8 cellular contexts compared by ENCODE assay signal in the genomic region with DNA sequence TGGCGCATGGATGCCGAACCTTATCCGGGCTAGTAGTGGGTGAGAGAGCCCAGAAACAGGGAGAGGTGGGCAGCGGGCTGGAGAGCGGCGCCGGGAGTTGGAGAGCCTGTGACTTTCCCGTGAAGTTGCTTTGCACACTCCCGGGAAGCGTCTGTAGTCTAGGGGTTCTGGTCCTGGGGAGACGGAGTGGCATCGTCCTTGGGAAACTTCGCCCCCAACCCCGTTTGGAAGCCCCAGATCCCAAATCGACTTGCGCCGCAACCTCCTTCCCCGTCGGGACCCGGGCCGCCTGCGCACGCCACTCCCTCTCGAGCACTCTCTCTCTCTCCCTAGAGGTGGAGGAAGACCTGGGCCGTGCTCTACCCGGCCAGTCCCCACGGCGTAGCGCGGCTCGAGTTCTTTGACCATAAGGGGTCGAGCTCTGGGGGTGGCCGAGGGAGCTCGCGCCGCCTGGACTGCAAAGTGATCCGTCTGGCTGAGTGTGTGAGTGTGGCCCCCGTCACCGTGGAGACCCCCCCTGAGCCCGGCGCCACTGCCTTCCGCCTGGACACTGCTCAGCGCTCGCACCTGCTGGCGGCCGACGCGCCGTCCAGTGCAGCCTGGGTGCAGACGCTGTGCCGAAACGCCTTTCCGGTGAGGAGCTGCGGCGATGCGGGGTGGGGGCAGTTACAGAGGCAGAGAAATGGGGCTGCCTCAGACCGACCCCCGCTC. TPM values are rescaled to one million over a fixed set of nuclear protein-coding genes. Genes with fewer than 3 reads are reported as not detected.
DNase-seq lines count a peak whose midpoint lies in the region; ATAC-seq, FAIRE-seq and TF ChIP-seq lines count a peak whose summit lies in the region.

No MANE protein-coding gene starts in this region.

- peak overlapping the region; percentile 78 to 97 (median 86) for H3K4me3 ChIP-seq in BLaER1 treated with 17β-estradiol and CSF1 and Interleukin-3, amounts not matched to agents 10 nM and 100 nM
- H3K4me3 ChIP-seq in H1 (ENCODE audit: extremely low read depth in 1 of 4, insufficient read depth in 2 of 4, low read depth in 3 of 4, low read length in 4 of 4) (peak overlapping the region; percentile 83 to 94 (median 90)), mucosa of descending colon (peak overlapping the region; percentile 38), testis (peak overlapping the region; percentile 66 to 73)

- DNase-seq in HT1080 (ENCODE audit: low read depth) (peak; percentile 50), H1 (ENCODE audit: low read depth in 1 of 2, low spot score in 2 of 2) (peak in 1 of 2 experiments; percentile 76), mucosa of descending colon (peak; percentile 63 to 82 (median 77)), testis (peak; percentile 44), NCI-H1048 (lab: John Stamatoyannopoulos, UW) (no peak)
- peak; percentile 22 for DNase-seq in activated CD4-positive, alpha-beta T cell treated with anti-CD3 and anti-CD28 coated beads for 1 hour

- H3K23ac ChIP-seq in H1 (ENCODE audit: insufficient read length) = no peak overlapping the region

- H2BK5ac ChIP-seq in H1 (ENCODE audit: low read depth, low read length) = no peak overlapping the region

- WGBS in H1 (ENCODE audit: extremely low coverage in 1 of 2, insufficient coverage in 1 of 2, insufficient read length in 1 of 2, insufficient replicate concordance in 2 of 2, low coverage in 1 of 2, low lambda C conversion rate in 2 of 2, missing lambda C conversion rate in 1 of 2), 2 experiments = 0% methylated on average over 50 of the region's 58 CpGs; no CpG with 5 or more reads in 1 of the 2 experiments
- WGBS in testis, 2 donors = 3 to 7% methylated on average over 42 to 57 of the region's 58 CpGs

- peak overlapping the region; percentile 81 for H2AFZ ChIP-seq in H1 (ENCODE audit: low read length)

- no peak overlapping the region for H2AK5ac ChIP-seq in H1 (ENCODE audit: low read depth, low read length)

- no peaks in the 10 kb centered on the region for H3K79me2 ChIP-seq in H1 (ENCODE audit: control insufficient read depth in 1 of 2, insufficient read depth in 2 of 2, low read length in 2 of 2)

- 0 out of 2 replicates have a peak overlapping the region, but pooled peaks have one; percentile 46 for H2BK15ac ChIP-seq in H1 (ENCODE audit: low read length)

- FAIRE-seq in H1 (lab: Jason Lieb, UNC) = no peak

- peaks cover 0 to 50% (median 21%) of the 10 kb centered on the region in 11 experiments; a peak in 19 of 22 replicates for H3K36me3 ChIP-seq in BLaER1 treated with 17β-estradiol and CSF1 and Interleukin-3, amounts not matched to agents 10 nM and 100 nM
- H3K36me3 ChIP-seq in H1 (ENCODE audit: control insufficient read depth in 2 of 4, insufficient read depth in 4 of 4, low read length in 3 of 4) (peaks cover 0 to 3% (median 0%) of the 10 kb centered on the region in 4 experiments; a peak in 1 of 8 replicates), mucosa of descending colon (ENCODE audit: low read depth) (no peaks in the 10 kb centered on the region), testis (ENCODE audit: low read depth, missing control alignments) (no peaks in the 10 kb centered on the region)

- POLR2A ChIA-PET in H1 (lab: Charles Lee; ENCODE audit: partially characterized antibody) = interaction anchor here (0.6 to 2.6 kb wide), 10 partner anchors 8 to 72 kb away, joined by 3 to 16 read pairs (median 4); partner anchors contain the start of genes AUP1, CCDC142, HTRA2 and TTC31

- H4K8ac ChIP-seq in H1 (ENCODE audit: extremely low read depth, insufficient read depth, low read length) = peak overlapping the region; percentile 73

- H4K20me1 ChIP-seq in BLaER1 treated with 17β-estradiol and CSF1 and Interleukin-3, amounts not matched to agents 10 nM and 100 nM = peaks cover 0 to 23% (median 12%) of the 10 kb centered on the region in 11 experiments; a peak in 11 of 22 replicates
- H4K20me1 ChIP-seq in H1 (replicated peaks in 1 of 2; ENCODE audit: control insufficient read depth in 1 of 2, insufficient read depth in 2 of 2, low read length in 2 of 2) = peaks cover 2 to 4% of the 10 kb centered on the region in 2 experiments

- TF ChIP-seq POLR2A in H1 (IDR thresholded peaks at IDR 0.05; ENCODE audit: control extremely low read depth in 1 of 2, low read depth in 2 of 2, low read length in 2 of 2) = no peak; a peak in 1 of 3 replicates
- no peak for TF ChIP-seq POLR2A in testis (IDR thresholded peaks at IDR 0.05)

- H3K4me1 ChIP-seq in BLaER1 treated with 17β-estradiol and CSF1 and Interleukin-3, amounts not matched to agents 10 nM and 100 nM = peaks cover 34 to 65% (median 45%) of the 10 kb centered on the region in 10 experiments
- peaks cover 1 to 10% (median 7%) of the 10 kb centered on the region in 4 experiments for H3K4me1 ChIP-seq in H1 (replicated peaks in 1 of 4; ENCODE audit: control insufficient read depth in 3 of 4, insufficient read depth in 4 of 4, low read length in 3 of 4)
- peaks cover 21% of the 10 kb centered on the region for H3K4me1 ChIP-seq in mucosa of descending colon (ENCODE audit: low read depth)
- H3K4me1 ChIP-seq in testis = peaks cover 13% of the 10 kb centered on the region

- TF ChIP-seq CTCF in H1 (IDR thresholded peaks at IDR 0.05; ENCODE audit: control extremely low read depth in 1 of 3, insufficient read depth in 1 of 3, low read depth in 1 of 3, low read length in 3 of 3) (no peak), mucosa of descending colon (IDR thresholded peaks at IDR 0.05) (no peak), testis (IDR thresholded peaks at IDR 0.05) (no peak)

- peak overlapping the region; percentile 41 for H2BK120ac ChIP-seq in H1 (replicated peaks; ENCODE audit: low read depth, low read length)

- no peak for TF ChIP-seq RAD21 in H1 (IDR thresholded peaks at IDR 0.05 in 1 of 2, conservative IDR thresholded peaks at IDR 0.05 in 1 of 2; ENCODE audit: low read depth in 2 of 2, low read length in 2 of 2)

- CTCF ChIA-PET in H1 (lab: Charles Lee; ENCODE audit: partially characterized antibody) = interaction anchor here (1.4 to 7.5 kb wide), 3 partner anchors 17 to 72 kb away, joined by 4 to 56 read pairs (median 10); partner anchors contain the start of genes CCDC142 and TTC31

- peak overlapping the region; percentile 56 for H3K56ac ChIP-seq in H1 (replicated peaks; ENCODE audit: insufficient read length, low read depth, low read length)

- H3K4ac ChIP-seq in H1 (replicated peaks; ENCODE audit: insufficient read length, low read depth, low read length) = no peak overlapping the region

- H3K27ac ChIP-seq in BLaER1 treated with 17β-estradiol and CSF1 and Interleukin-3, amounts not matched to agents 10 nM and 100 nM = peak overlapping the region; percentile 81 to 92 (median 83)
- H3K27ac ChIP-seq in H1 (ENCODE audit: low read depth, low read length) (no peak overlapping the region), testis (peak overlapping the region; percentile 78 to 86)

- H3K9me3 ChIP-seq in BLaER1 treated with 17β-estradiol and CSF1 and Interleukin-3, amounts not matched to agents 10 nM and 100 nM (replicated peaks in 1 of 11) = peaks cover under 1 to 8% (median 4%) of the 10 kb centered on the region in 11 experiments; a peak in 16 of 22 replicates
- H3K9me3 ChIP-seq in H1 (ENCODE audit: insufficient read depth in 2 of 2, low read depth in 1 of 2, low read length in 1 of 2) = no peaks in the 10 kb centered on the region
- no peaks in the 10 kb centered on the region for H3K9me3 ChIP-seq in mucosa of descending colon
- no peaks in the 10 kb centered on the region for H3K9me3 ChIP-seq in testis

- peak overlapping the region; percentile 87; the same call in 1 of the 2 replicates for H3K18ac ChIP-seq in H1 (ENCODE audit: extremely low read depth, low read length)

- H4K5ac ChIP-seq in H1 (ENCODE audit: insufficient read length, low read depth, low read length) = peak overlapping the region; percentile 52

- peak; percentile 61 for ATAC-seq in GM19372 (IDR thresholded peaks at IDR 0.05; ENCODE audit: low read depth, unreplicated experiment)
- peak; percentile 78 for ATAC-seq in mucosa of descending colon

- H3K14ac ChIP-seq in H1 (ENCODE audit: insufficient read length) = peak overlapping the region; percentile 53

- H2BK12ac ChIP-seq in H1 (ENCODE audit: low read depth, low read length) = 0 out of 2 replicates have a peak overlapping the region, but pooled peaks have one; percentile 80

- peaks cover 14 to 23% (median 19%) of the 10 kb centered on the region in 11 experiments for H3K27me3 ChIP-seq in BLaER1 treated with 17β-estradiol and CSF1 and Interleukin-3, amounts not matched to agents 10 nM and 100 nM
- H3K27me3 ChIP-seq in H1 (replicated peaks in 1 of 4; ENCODE audit: control insufficient read depth in 3 of 4, extremely low read depth in 1 of 4, insufficient read depth in 3 of 4, low read length in 3 of 4) (peaks cover 4 to 50% (median 32%) of the 10 kb centered on the region in 4 experiments), testis (no peaks in the 10 kb centered on the region)

- H2BK20ac ChIP-seq in H1 (ENCODE audit: low read length) = no peak overlapping the region

- TF ChIP-seq EP300 in H1 (IDR thresholded peaks at IDR 0.05; ENCODE audit: borderline replicate concordance in 1 of 2, low read depth in 2 of 2, low read length in 2 of 2) = no peak

- H3K9ac ChIP-seq in BLaER1 treated with 17β-estradiol and CSF1 and Interleukin-3, amounts not matched to agents 10 nM and 100 nM = peak overlapping the region; percentile 83 to 93 (median 86)
- peak overlapping the region; percentile 2 to 65 (median 50); a peak in 6 of 7 replicates for H3K9ac ChIP-seq in H1 (replicated peaks in 1 of 4; ENCODE audit: extremely low read depth in 1 of 4, low read depth in 3 of 4, low read length in 3 of 4)

- no peak overlapping the region for H4K91ac ChIP-seq in H1 (replicated peaks; ENCODE audit: insufficient read length, low read length)

- no peaks in the 10 kb centered on the region; the same call in 1 of the 2 replicates for H3K79me1 ChIP-seq in H1 (ENCODE audit: low read depth, low read length)

- peaks cover 18% of the 10 kb centered on the region for H3K23me2 ChIP-seq in H1 (ENCODE audit: low read depth, low read length)

- H3K4me2 ChIP-seq in BLaER1 treated with 17β-estradiol and CSF1 and Interleukin-3, amounts not matched to agents 10 nM and 100 nM = peak overlapping the region; percentile 91 to 100 (median 98)
- peak overlapping the region; percentile 93 to 94 for H3K4me2 ChIP-seq in H1 (ENCODE audit: insufficient read depth in 1 of 2, low read depth in 2 of 2, low read length in 2 of 2)

- intact Hi-C loops in mucosa of descending colon (cut with DNase I, micrococcal nuclease) (no loop called here), testis (cut with DNase I; ENCODE audit: low total_unique reads) (no loop called here)

RNA-seq across cellular contexts. Expression of gene DOK1, which starts 0.5 kb away (rescaled TPM):
- 62.1 and 66.8 TPM in 2 replicates for total RNA-seq in HT1080 (2014; rRNA removed; shearing (Covaris generic))
- 82.6 and 85.9 TPM in 2 replicates for polyA plus RNA-seq in HT1080 (2015; cell fraction: cytosol; rRNA removed)
- 102 and 123 TPM in 2 replicates for polyA plus RNA-seq in HT1080 (2015; cell fraction: nucleus; rRNA removed)
- 11.4 and 14.3 TPM in 2 replicates for total RNA-seq in H1 (2021; fragmentation: NEBNext Ultra II Directional; extraction: Animal tissue kit (Norgen Biotek cat#: 25700))
- polyA plus RNA-seq in H1 (2011; rRNA removed) (11.0 and 16.5 TPM in 2 replicates), testis (ENCODE audit: insufficient read depth, low read depth, low replicate concordance) (9.3 TPM)
- 14.1 TPM for polyA plus RNA-seq in H1 (2011; cell fraction: cytosol; rRNA removed)
- 19.2 TPM for polyA plus RNA-seq in H1 (2011; cell fraction: nucleus; rRNA removed)
- 10.6 to 14.7 TPM (median 13.9 TPM) in 4 replicates for polyA plus RNA-seq in H1 (2012, experiment 1 of 2)
- polyA plus RNA-seq in H1 (2012, experiment 2 of 2) = 13.5 TPM
- polyA plus RNA-seq in H1 (2013, experiment 1 of 2) = 8.1 TPM
- polyA plus RNA-seq in H1 (2013, experiment 2 of 2) = 7.9 TPM
- 7.5 and 9.6 TPM in 2 replicates for polyA minus RNA-seq in H1 (2011; rRNA and poly(A)+ RNA removed)
- polyA minus RNA-seq in H1 (2011; cell fraction: cytosol; rRNA and poly(A)+ RNA removed) = 5.7 TPM
- 11.0 TPM for polyA minus RNA-seq in H1 (2011; cell fraction: nucleus; rRNA and poly(A)+ RNA removed)
- total RNA-seq in mucosa of descending colon (10 to 100 TPM; 16.5 to 18.9 (median 18.5) TPM), testis (10 to 100 TPM; 11.2 to 19.3 TPM)

RNA-seq across cellular contexts. Expression of gene LOXL3, which starts 1.2 kb away (rescaled TPM):
- total RNA-seq in HT1080 (2014; rRNA removed; shearing (Covaris generic)) = 48.5 and 49.8 TPM in 2 replicates
- 68.7 and 78.7 TPM in 2 replicates for polyA plus RNA-seq in HT1080 (2015; cell fraction: cytosol; rRNA removed)
- polyA plus RNA-seq in HT1080 (2015; cell fraction: nucleus; rRNA removed) = 416 and 445 TPM in 2 replicates
- 19.5 and 22.4 TPM in 2 replicates for total RNA-seq in H1 (2021; fragmentation: NEBNext Ultra II Directional; extraction: Animal tissue kit (Norgen Biotek cat#: 25700))
- polyA plus RNA-seq in H1 (2011; rRNA removed) = 22.1 and 27.2 TPM in 2 replicates
- 26.3 TPM for polyA plus RNA-seq in H1 (2011; cell fraction: cytosol; rRNA removed)
- polyA plus RNA-seq in H1 (2011; cell fraction: nucleus; rRNA removed) = 31.9 TPM
- 21.1 to 25.5 TPM (median 22.6 TPM) in 4 replicates for polyA plus RNA-seq in H1 (2012, experiment 1 of 2)
- 17.5 TPM for polyA plus RNA-seq in H1 (2012, experiment 2 of 2)
- polyA plus RNA-seq in H1 (2013, experiment 1 of 2) = 11.8 TPM
- 10.9 TPM for polyA plus RNA-seq in H1 (2013, experiment 2 of 2)
- polyA minus RNA-seq in H1 (2011; rRNA and poly(A)+ RNA removed) = 22.5 and 34.1 TPM in 2 replicates
- polyA minus RNA-seq in H1 (2011; cell fraction: cytosol; rRNA and poly(A)+ RNA removed) = 16.7 TPM
- polyA minus RNA-seq in H1 (2011; cell fraction: nucleus; rRNA and poly(A)+ RNA removed) = 15.3 TPM
- 1 to 10 TPM; 2.2 to 6.9 (median 4.4) TPM for total RNA-seq in mucosa of descending colon
- total RNA-seq in testis = 10 to 100 TPM; 13.1 to 15.2 TPM
- polyA plus RNA-seq in testis (ENCODE audit: insufficient read depth, low read depth, low replicate concordance) = 10.5 TPM

RNA-seq across cellular contexts. Expression of gene HTRA2, which starts 25.2 kb away (rescaled TPM):
- total RNA-seq in HT1080 (2014; rRNA removed; shearing (Covaris generic)) = 84.5 and 94.6 TPM in 2 replicates
- 35.8 and 37.6 TPM in 2 replicates for polyA plus RNA-seq in HT1080 (2015; cell fraction: cytosol; rRNA removed)
- polyA plus RNA-seq in HT1080 (2015; cell fraction: nucleus; rRNA removed) = 50.7 and 56.3 TPM in 2 replicates
- total RNA-seq in H1 (2021; fragmentation: NEBNext Ultra II Directional; extraction: Animal tissue kit (Norgen Biotek cat#: 25700)) = 21.6 and 24.6 TPM in 2 replicates
- polyA plus RNA-seq in H1 (2011; rRNA removed) (37.6 TPM in 2 replicates), testis (ENCODE audit: insufficient read depth, low read depth, low replicate concordance) (45.8 TPM)
- 33.9 TPM for polyA plus RNA-seq in H1 (2011; cell fraction: cytosol; rRNA removed)
- 41.8 TPM for polyA plus RNA-seq in H1 (2011; cell fraction: nucleus; rRNA removed)
- polyA plus RNA-seq in H1 (2012, experiment 1 of 2) = 22.7 to 30.7 TPM (median 27.3 TPM) in 4 replicates
- polyA plus RNA-seq in H1 (2012, experiment 2 of 2) = 36.9 TPM
- 19.1 TPM for polyA plus RNA-seq in H1 (2013, experiment 1 of 2)
- 18.5 TPM for polyA plus RNA-seq in H1 (2013, experiment 2 of 2)
- 27.1 and 32.7 TPM in 2 replicates for polyA minus RNA-seq in H1 (2011; rRNA and poly(A)+ RNA removed)
- 15.4 TPM for polyA minus RNA-seq in H1 (2011; cell fraction: cytosol; rRNA and poly(A)+ RNA removed)
- polyA minus RNA-seq in H1 (2011; cell fraction: nucleus; rRNA and poly(A)+ RNA removed) = 27.5 TPM
- total RNA-seq in mucosa of descending colon (10 to 100 TPM; 22.2 to 37.1 (median 23.3) TPM), testis (10 to 100 TPM; 36.5 to 46.8 TPM)

RNA-seq across cellular contexts. Expression of gene AUP1, which starts 25.5 kb away (rescaled TPM):
- total RNA-seq in HT1080 (2014; rRNA removed; shearing (Covaris generic)) = 169 and 184 TPM in 2 replicates
- polyA plus RNA-seq in HT1080 (2015; cell fraction: cytosol; rRNA removed) = 89.0 and 97.4 TPM in 2 replicates
- polyA plus RNA-seq in HT1080 (2015; cell fraction: nucleus; rRNA removed) = 285 and 333 TPM in 2 replicates
- 82.7 and 83.4 TPM in 2 replicates for total RNA-seq in H1 (2021; fragmentation: NEBNext Ultra II Directional; extraction: Animal tissue kit (Norgen Biotek cat#: 25700))
- polyA plus RNA-seq in H1 (2011; rRNA removed) (121 and 162 TPM in 2 replicates), testis (ENCODE audit: insufficient read depth, low read depth, low replicate concordance) (107 TPM)
- polyA plus RNA-seq in H1 (2011; cell fraction: cytosol; rRNA removed) = 134 TPM
- 469 TPM for polyA plus RNA-seq in H1 (2011; cell fraction: nucleus; rRNA removed)
- polyA plus RNA-seq in H1 (2012, experiment 1 of 2) = 82.2 to 98.1 TPM (median 92.2 TPM) in 4 replicates
- polyA plus RNA-seq in H1 (2012, experiment 2 of 2) = 103 TPM
- 124 TPM for polyA plus RNA-seq in H1 (2013, experiment 1 of 2)
- polyA plus RNA-seq in H1 (2013, experiment 2 of 2) = 130 TPM
- 63.7 and 83.7 TPM in 2 replicates for polyA minus RNA-seq in H1 (2011; rRNA and poly(A)+ RNA removed)
- polyA minus RNA-seq in H1 (2011; cell fraction: cytosol; rRNA and poly(A)+ RNA removed) = 54.0 TPM
- 85.4 TPM for polyA minus RNA-seq in H1 (2011; cell fraction: nucleus; rRNA and poly(A)+ RNA removed)
- total RNA-seq in mucosa of descending colon (100 to 1,000 TPM; 108 to 179 (median 129) TPM), testis (100 to 1,000 TPM; 141 to 169 TPM)

RNA-seq across cellular contexts. Expression of gene DQX1, which starts 28.9 kb away (rescaled TPM):
- 0.13 and 0.18 TPM in 2 replicates for total RNA-seq in HT1080 (2014; rRNA removed; shearing (Covaris generic))
- 0.20 and 0.24 TPM in 2 replicates for polyA plus RNA-seq in HT1080 (2015; cell fraction: cytosol; rRNA removed)
- 2.8 and 4.1 TPM in 2 replicates for polyA plus RNA-seq in HT1080 (2015; cell fraction: nucleus; rRNA removed)
- total RNA-seq in H1 (2021; fragmentation: NEBNext Ultra II Directional; extraction: Animal tissue kit (Norgen Biotek cat#: 25700)) = 0.57 and 0.76 TPM in 2 replicates
- polyA plus RNA-seq in H1 (2011; rRNA removed) (1.1 TPM in 2 replicates), testis (ENCODE audit: insufficient read depth, low read depth, low replicate concordance) (0.86 TPM)
- polyA plus RNA-seq in H1 (2011; cell fraction: cytosol; rRNA removed) = 1.4 TPM
- polyA plus RNA-seq in H1 (2011; cell fraction: nucleus; rRNA removed) = 9.0 TPM
- polyA plus RNA-seq in H1 (2012, experiment 1 of 2) = 0.51 to 1.4 TPM (median 0.73 TPM) in 4 replicates
- 0.47 TPM for polyA plus RNA-seq in H1 (2012, experiment 2 of 2)
- 0.85 TPM for polyA plus RNA-seq in H1 (2013, experiment 1 of 2)
- polyA plus RNA-seq in H1 (2013, experiment 2 of 2) = 0.35 TPM
- polyA minus RNA-seq in H1 (2011; rRNA and poly(A)+ RNA removed) = 0.44 and 1.1 TPM in 2 replicates
- not detected for polyA minus RNA-seq in H1 (2011; cell fraction: cytosol; rRNA and poly(A)+ RNA removed)
- 2.1 TPM for polyA minus RNA-seq in H1 (2011; cell fraction: nucleus; rRNA and poly(A)+ RNA removed)
- total RNA-seq in mucosa of descending colon (10 to 100 TPM; 17.9 to 58.3 (median 22.2) TPM), testis (under 1 TPM in 1 of 2 donors, not detected in 1; 0.43 TPM)

Comparison
In these comparisons a context has a peak if more than half of its experiments do, and no peak if none do; other contexts are left out.
1. H3K4me3 ChIP-seq: peak in every context shown above with its lines; median percentile 90 in H1; 86 in BLaER1 treated with 17β-estradiol and CSF1 and Interleukin-3, amounts not matched to agents 10 nM and 100 nM; 70 in testis; 38 in mucosa of descending colon.